ENCODE assay signal across 8 cellular contexts in genomic region chr20:23358563-23358906, GRCh38. TPM values are rescaled to one million over a fixed set of nuclear protein-coding genes. Genes with fewer than 3 reads are reported as not detected.
A peak's percentile ranks its signal among the peaks of the same experiment; 100 is the strongest.
DNase-seq lines count a peak whose midpoint lies in the region; ATAC-seq, FAIRE-seq and TF ChIP-seq lines count a peak whose summit lies in the region.

No MANE protein-coding gene starts in this region.

- ATAC-seq in activated T-helper 17 cell treated with anti-CD3 and anti-CD28 coated beads, Interleukin-2, amount 50 U/mL, for 72 hours (replicated peaks): no peak
- ATAC-seq in GM19395 (IDR thresholded peaks at IDR 0.05; ENCODE audit: unreplicated experiment): no peak

- intact Hi-C loops in stomach (cut with DNase I; ENCODE audit: low total_unique reads): no loop called here

- H3K27ac ChIP-seq in stomach: peak overlapping the region; percentile 87 to 100 (median 99)

- H3K27me3 ChIP-seq in stomach: no peaks in the 10 kb centered on the region

- WGBS in stomach, 5 donors: 13 to 24% (median 15%) methylated on average over 6 of the region's 6 CpGs

- TF ChIP-seq CTCF in stomach (IDR thresholded peaks at IDR 0.05): no peak

- DNase-seq in T-helper 1 cell (no peak), stomach (no peak), frontal cortex (ENCODE audit: low spot score in 2 of 2) (no peak), SKM-1 treated with dmso at 0.1 percent for 144 hours (lab: John Stamatoyannopoulos, UW; ENCODE audit: unreplicated experiment) (no peak)

- H3K4me1 ChIP-seq in stomach: peaks cover 28 to 52% (median 47%) of the 10 kb centered on the region in 4 donors

- H3K4me3 ChIP-seq in iPS-18c (ENCODE audit: insufficient read depth, low read depth, low read length) (peak overlapping the region; percentile 36; the same call in 1 of the 2 replicates), stomach (peak overlapping the region; percentile 55 to 73 (median 58))

- H3K9me3 Mint-ChIP-seq in T-helper 1 cell treated with Interleukin-12 subunit alpha and Interleukin-12 subunit beta and Interleukin-4 antibody, amounts not matched to agents 30 μg/mL and 1 μg/mL, for 36 hours: no peaks in the 10 kb centered on the region
- H3K9me3 Mint-ChIP-seq in activated T-helper 17 cell treated with anti-CD3 and anti-CD28 coated beads, Interleukin-2, amount 50 U/mL, for 72 hours: no peaks in the 10 kb centered on the region

- peak overlapping the region; percentile 52 for H3K4me3 Mint-ChIP-seq in T-helper 1 cell treated with Interleukin-12 subunit alpha and Interleukin-12 subunit beta and Interleukin-4 antibody, amounts not matched to agents 30 μg/mL and 1 μg/mL, for 36 hours
- H3K4me3 Mint-ChIP-seq in activated T-helper 17 cell treated with anti-CD3 and anti-CD28 coated beads, Interleukin-2, amount 50 U/mL, for 72 hours: peak overlapping the region; percentile 88

- FAIRE-seq in frontal cortex (lab: Jason Lieb, UNC): no peak

- peak overlapping the region; percentile 74 for H3K27ac Mint-ChIP-seq in T-helper 1 cell treated with Interleukin-12 subunit alpha and Interleukin-12 subunit beta and Interleukin-4 antibody, amounts not matched to agents 30 μg/mL and 1 μg/mL, for 36 hours
- peak overlapping the region; percentile 94 for H3K27ac Mint-ChIP-seq in activated T-helper 17 cell treated with anti-CD3 and anti-CD28 coated beads, Interleukin-2, amount 50 U/mL, for 72 hours

- H3K36me3 ChIP-seq in stomach: peaks cover 10 to 29% (median 27%) of the 10 kb centered on the region in 4 donors

- peaks cover 12% of the 10 kb centered on the region for H3K36me3 Mint-ChIP-seq in T-helper 1 cell treated with Interleukin-12 subunit alpha and Interleukin-12 subunit beta and Interleukin-4 antibody, amounts not matched to agents 30 μg/mL and 1 μg/mL, for 36 hours (ENCODE audit: low read depth)
- H3K36me3 Mint-ChIP-seq in activated T-helper 17 cell treated with anti-CD3 and anti-CD28 coated beads, Interleukin-2, amount 50 U/mL, for 72 hours (ENCODE audit: low read depth): peaks cover 37% of the 10 kb centered on the region

- H3K27me3 Mint-ChIP-seq in T-helper 1 cell treated with Interleukin-12 subunit alpha and Interleukin-12 subunit beta and Interleukin-4 antibody, amounts not matched to agents 30 μg/mL and 1 μg/mL, for 36 hours (ENCODE audit: low read depth): no peaks in the 10 kb centered on the region
- no peaks in the 10 kb centered on the region for H3K27me3 Mint-ChIP-seq in activated T-helper 17 cell treated with anti-CD3 and anti-CD28 coated beads, Interleukin-2, amount 50 U/mL, for 72 hours

- no peak for TF ChIP-seq POLR2A in stomach (IDR thresholded peaks at IDR 0.05)

- H3K9me3 ChIP-seq in iPS-18c (ENCODE audit: control insufficient read depth, insufficient read depth, low read length): no peaks in the 10 kb centered on the region
- H3K9me3 ChIP-seq in stomach: no peaks in the 10 kb centered on the region

- H3K4me1 Mint-ChIP-seq in T-helper 1 cell treated with Interleukin-12 subunit alpha and Interleukin-12 subunit beta and Interleukin-4 antibody, amounts not matched to agents 30 μg/mL and 1 μg/mL, for 36 hours (ENCODE audit: low read depth): peaks cover 26% of the 10 kb centered on the region
- H3K4me1 Mint-ChIP-seq in activated T-helper 17 cell treated with anti-CD3 and anti-CD28 coated beads, Interleukin-2, amount 50 U/mL, for 72 hours: peaks cover 7% of the 10 kb centered on the region

- no peak for TF ChIP-seq EP300 in stomach (IDR thresholded peaks at IDR 0.05)

RNA-seq across cellular contexts. Expression of gene GZF1, which starts 3.4 kb away (rescaled TPM):
- 1 to 10 TPM; 7.5 to 9.6 TPM for total RNA-seq in activated T-helper 17 cell treated with anti-CD3 and anti-CD28 coated beads, Interleukin-2, amount 50 U/mL, for 72 hours
- total RNA-seq in stomach: 10 to 100 TPM in 3 of 5 donors, 1 to 10 TPM in 2; 2.9 to 19.7 (median 10.3) TPM
- 1 to 10 TPM; 4.4 to 7.6 (median 6.0) TPM for polyA plus RNA-seq in stomach
- total RNA-seq in frontal cortex: 17.9 TPM

RNA-seq across cellular contexts. Expression of gene NXT1, which starts 7.9 kb away (rescaled TPM):
- total RNA-seq in activated T-helper 17 cell treated with anti-CD3 and anti-CD28 coated beads, Interleukin-2, amount 50 U/mL, for 72 hours: 10 to 100 TPM; 25.0 to 43.7 TPM
- 10 to 100 TPM in 1 of 5 donors, 1 to 10 TPM in 4; 2.3 to 17.6 (median 9.0) TPM for total RNA-seq in stomach
- 10 to 100 TPM; 22.1 to 24.8 (median 22.2) TPM for polyA plus RNA-seq in stomach
- total RNA-seq in frontal cortex: 20.4 TPM
